In genomic region chr1:228752604-228753132, GRCh38 we compare ENCODE assay signal across 18 cellular contexts.
"Had no signal": no experiment of that assay in that cellular context is flagged by ENCODE, and none has a peak within 500 bp of the region (broad histone marks: within the 10 kb centered on the region; RNA-seq: fewer than 3 reads in every experiment).

No MANE protein-coding gene starts in this region.

- DNase-seq: effector memory CD4-positive, alpha-beta T cell; foreskin fibroblast; glutamatergic neuron; left ventricle myocardium inferior; mesenchymal stem cell; midbrain; naive B cell; occipital lobe; pancreas; right cardiac atrium; small intestine; stimulated activated CD4-positive, alpha-beta T cell treated with anti-CD3 and anti-CD28 coated beads, Interleukin-4, amount 100 ng/mL, for 1 hour; stimulated activated CD8-positive, alpha-beta memory T cell treated with anti-CD3 and anti-CD28 coated beads, Interleukin-4, amount 100 ng/mL, for 48 hours; testis had no signal

- H3K4me3 ChIP-seq: esophagus muscularis mucosa, gastroesophageal sphincter, left ventricle myocardium inferior, lung, pancreas, testis, tibial nerve had no signal

- H3K9me3 ChIP-seq: esophagus muscularis mucosa, gastroesophageal sphincter, left ventricle myocardium inferior, pancreas, testis, tibial nerve had no signal

- H3K36me3 ChIP-seq: esophagus muscularis mucosa, gastroesophageal sphincter, left ventricle myocardium inferior, pancreas, tibial nerve had no signal

- H3K27me3 ChIP-seq: esophagus muscularis mucosa, pancreas, testis had no signal

- ATAC-seq: gastroesophageal sphincter, pancreas, right cardiac atrium had no signal

- H3K4me1 ChIP-seq: pancreas had no signal

- H3K27ac ChIP-seq: esophagus muscularis mucosa, gastroesophageal sphincter, left ventricle myocardium inferior, pancreas, testis, tibial nerve had no signal
